Comparison of ENCODE assay signal across 8 cellular contexts in the genomic region with DNA sequence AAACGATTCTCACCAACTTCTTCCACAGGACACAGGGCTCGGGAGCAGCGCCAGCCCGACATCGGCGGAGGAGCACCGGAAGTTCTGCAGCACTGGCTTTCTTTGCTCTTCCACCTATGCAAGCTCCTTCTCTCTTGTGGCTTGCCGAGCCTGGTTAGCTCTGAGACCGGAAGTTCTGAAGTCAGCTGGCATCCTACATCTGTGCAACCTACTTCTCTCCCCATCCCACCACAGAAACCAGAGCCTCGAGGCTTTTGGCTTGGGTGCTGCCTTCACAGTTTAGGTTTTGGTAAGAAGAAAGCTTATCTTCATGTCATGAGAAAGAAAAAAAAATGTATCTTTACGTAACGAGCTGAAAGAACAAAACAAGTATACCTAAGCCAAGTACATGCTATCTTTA.
DNase-seq lines count a peak whose midpoint lies in the region; ATAC-seq and TF ChIP-seq lines count a peak whose summit lies in the region.

No MANE protein-coding gene starts in this region.

- no peak for TF ChIP-seq CTCF in esophagus muscularis mucosa (IDR thresholded peaks at IDR 0.05)
- no peak for TF ChIP-seq CTCF in WERI-Rb-1 (IDR thresholded peaks at IDR 0.05; ENCODE audit: low read depth, low read length)

- DNase-seq in Ammon's horn (ENCODE audit: low spot score) (peak; percentile 74), esophagus muscularis mucosa (ENCODE audit: extremely low spot score) (no peak), WERI-Rb-1 (no peak), SW480 (ENCODE audit: low spot score) (no peak)
- DNase-seq in activated CD4-positive, alpha-beta T cell treated with anti-CD3 and anti-CD28 coated beads, Interleukin-2, amount 50 U/mL, for 1 hour: peak; percentile 79
- peak; percentile 47 to 72 for DNase-seq in stimulated activated CD4-positive, alpha-beta T cell treated with anti-CD3 and anti-CD28 coated beads, Interleukin-1b, Interleukin-23, amount 100 ng/mL, for 1 hour (ENCODE audit: low read depth in 2 of 2)

- no peak for TF ChIP-seq EP300 in esophagus muscularis mucosa (IDR thresholded peaks at IDR 0.05)

- no peaks in the 10 kb centered on the region for H3K27me3 ChIP-seq in esophagus muscularis mucosa
- no peaks in the 10 kb centered on the region for H3K27me3 ChIP-seq in WERI-Rb-1 (ENCODE audit: insufficient read depth, low read depth, severe bottlenecking)

- TF ChIP-seq POLR2A in esophagus muscularis mucosa (IDR thresholded peaks at IDR 0.05; ENCODE audit: low read depth): no peak

- H3K9me3 ChIP-seq in esophagus muscularis mucosa: no peaks in the 10 kb centered on the region
- no peaks in the 10 kb centered on the region for H3K9me3 ChIP-seq in WERI-Rb-1 (ENCODE audit: severe bottlenecking)

- H3K27ac ChIP-seq in esophagus muscularis mucosa (replicated peaks in 1 of 4) (peak overlapping the region; percentile 30 to 53 (median 44)), WERI-Rb-1 (no peak overlapping the region)

- H3K4me1 ChIP-seq in esophagus muscularis mucosa: peaks cover 5 to 70% (median 70%) of the 10 kb centered on the region in 4 donors

- H3K4me3 ChIP-seq in esophagus muscularis mucosa (peak overlapping the region in 3 of 4 donors; percentile 7 to 31 (median 15)), WERI-Rb-1 (ENCODE audit: low read depth, low read length) (no peak overlapping the region)

- ATAC-seq in GM19463 (IDR thresholded peaks at IDR 0.05; ENCODE audit: unreplicated experiment): peak; percentile 99
- peak; percentile 97 for ATAC-seq in HG03575 (IDR thresholded peaks at IDR 0.05; ENCODE audit: extremely low read depth, insufficient number of reproducible peaks, low FRiP score, unreplicated experiment)

- intact Hi-C loops in esophagus muscularis mucosa (cut with DNase I): no loop called here

- H3K36me3 ChIP-seq in esophagus muscularis mucosa: no peaks in the 10 kb centered on the region
- no peaks in the 10 kb centered on the region for H3K36me3 ChIP-seq in WERI-Rb-1

- 43% methylated on average over 12 of the region's 12 CpGs for WGBS in esophagus muscularis mucosa

Comparison
In these comparisons a context has a peak if more than half of its experiments do, and no peak if none do; other contexts are left out.
1. DNase-seq: peak in Ammon's horn (single experiment), activated CD4-positive, alpha-beta T cell treated with anti-CD3 and anti-CD28 coated beads, Interleukin-2, amount 50 U/mL, for 1 hour (single experiment) and stimulated activated CD4-positive, alpha-beta T cell treated with anti-CD3 and anti-CD28 coated beads, Interleukin-1b, Interleukin-23, amount 100 ng/mL, for 1 hour (2 of 2); none in esophagus muscularis mucosa (single experiment), WERI-Rb-1 (single experiment) and SW480 (single experiment).